9 cellular contexts compared by ENCODE assay signal in genomic region chr5:141478321-141478945, GRCh38. TPM values are rescaled to one million over a fixed set of nuclear protein-coding genes. Genes with fewer than 3 reads are reported as not detected.
DNase-seq lines count a peak whose midpoint lies in the region; ATAC-seq and TF ChIP-seq lines count a peak whose summit lies in the region.
"Had no signal": no experiment of that assay in that cellular context is flagged by ENCODE, and none has a peak within 500 bp of the region (broad histone marks: within the 10 kb centered on the region; RNA-seq: fewer than 3 reads in every experiment).

No MANE protein-coding gene starts in this region.

- TF ChIP-seq CTCF in WI38 (IDR thresholded peaks at IDR 0.05; ENCODE audit: low read depth, low read length) (peak; percentile 18; the same call in 1 of the 2 replicates), stomach (IDR thresholded peaks at IDR 0.05) (peak in 4 of 7 experiments; percentile 25 to 42 (median 32))

- peak; percentile 91 for DNase-seq in H7
- DNase-seq in iPS-NIHi11 (ENCODE audit: low spot score) = peak; percentile 40
- peak; percentile 88 for DNase-seq in stomach
- DNase-seq in NCI-H82 (lab: John Stamatoyannopoulos, UW) = no peak
- DNase-seq in NCI-H345 treated with DMSO at 0.1 percent for 48 hours (lab: John Stamatoyannopoulos, UW; ENCODE audit: unreplicated experiment) = no peak
- DNase-seq in amygdala (lab: John Stamatoyannopoulos, UW) = no peak

- H3K9me3 ChIP-seq in stomach = no peaks in the 10 kb centered on the region

- peaks cover 17 to 65% (median 53%) of the 10 kb centered on the region in 4 donors for H3K4me1 ChIP-seq in stomach

- H3K27me3 ChIP-seq in H7 (ENCODE audit: control insufficient read depth, insufficient read depth, low read length) = peaks cover 22% of the 10 kb centered on the region
- peaks cover 0 to 51% (median 21%) of the 10 kb centered on the region in 3 donors for H3K27me3 ChIP-seq in stomach

- no peak overlapping the region for H3K4me3 ChIP-seq in H7 (ENCODE audit: insufficient read depth, low read depth, low read length)
- H3K4me3 ChIP-seq in WI38 (ENCODE audit: low read depth, low read length) = peak overlapping the region; percentile 73
- H3K4me3 ChIP-seq in stomach = peak overlapping the region; percentile 58 to 70 (median 64)

- no peak for ATAC-seq in GM19395 (IDR thresholded peaks at IDR 0.05; ENCODE audit: unreplicated experiment)
- ATAC-seq: sciatic nerve had no signal

- no peaks in the 10 kb centered on the region for H3K36me3 ChIP-seq in H7 (replicated peaks; ENCODE audit: control insufficient read depth, insufficient read depth, low read length)
- no peaks in the 10 kb centered on the region for H3K36me3 ChIP-seq in stomach

- H3K27ac ChIP-seq in stomach = no peak overlapping the region

- no peak for TF ChIP-seq POLR2A in stomach (IDR thresholded peaks at IDR 0.05)

- 11 to 37% (median 17%) methylated on average over 20 of the region's 20 CpGs for WGBS in stomach, 5 donors

- TF ChIP-seq EP300 in stomach (IDR thresholded peaks at IDR 0.05) = no peak

- intact Hi-C loops in stomach (cut with DNase I; ENCODE audit: low total_unique reads) = loop anchor here (10.0 kb wide), 1 partner anchor 46 kb away; no protein-coding TSS in a partner anchor

RNA-seq across cellular contexts. Expression of gene PCDHGC3, which starts 2.7 kb away (rescaled TPM):
- total RNA-seq in H7 (2014; rRNA removed; shearing (Covaris generic)) = 27.4 and 31.7 TPM in 2 replicates
- 10 to 100 TPM in 4 of 5 donors, 1 to 10 TPM in 1; 7.6 to 35.8 (median 18.8) TPM for total RNA-seq in stomach
- polyA plus RNA-seq in stomach = 10 to 100 TPM; 20.0 to 30.3 (median 29.1) TPM

RNA-seq across cellular contexts. Expression of gene PCDHGC4, which starts 6.4 kb away (rescaled TPM):
- 9.9 and 12.5 TPM in 2 replicates for total RNA-seq in H7 (2014; rRNA removed; shearing (Covaris generic))
- total RNA-seq in stomach = 10 to 100 TPM in 1 of 5 donors, 1 to 10 TPM in 2, under 1 TPM in 1, not detected in 1; 0.87 to 15.4 (median 5.0) TPM
- not detected for polyA plus RNA-seq in stomach

RNA-seq across cellular contexts. Expression of gene PCDHGC5, which starts 10.4 kb away (rescaled TPM):
- 0.44 and 1.8 TPM in 2 replicates for total RNA-seq in H7 (2014; rRNA removed; shearing (Covaris generic))
- total RNA-seq in stomach = 1 to 10 TPM in 3 of 5 donors, not detected in 2; 2.0 to 3.5 (median 2.7) TPM
- under 1 TPM in 2 of 3 donors, not detected in 1; 0.08 to 0.12 TPM for polyA plus RNA-seq in stomach

RNA-seq across cellular contexts. Expression of gene PCDHGA12, which starts 48.1 kb away (rescaled TPM):
- 0.10 and 0.44 TPM in 2 replicates for total RNA-seq in H7 (2014; rRNA removed; shearing (Covaris generic))
- 1 to 10 TPM in 4 of 5 donors, under 1 TPM in 1; 0.58 to 7.4 (median 5.4) TPM for total RNA-seq in stomach
- polyA plus RNA-seq in stomach = under 1 TPM in 2 of 3 donors, not detected in 1; 0.12 to 0.20 TPM

RNA-seq across cellular contexts. Expression of gene PCDHGA11, which starts 57.6 kb away (rescaled TPM):
- total RNA-seq in H7 (2014; rRNA removed; shearing (Covaris generic)) = 0.21 and 0.30 TPM in 2 replicates
- total RNA-seq in stomach = 10 to 100 TPM in 1 of 5 donors, 1 to 10 TPM in 3, under 1 TPM in 1; 0.45 to 15.2 (median 2.9) TPM
- under 1 TPM; 0.25 to 0.48 (median 0.31) TPM for polyA plus RNA-seq in stomach

Comparison
In these comparisons a context has a peak if more than half of its experiments do, and no peak if none do; other contexts are left out.
1. DNase-seq: peak in H7 (single experiment), iPS-NIHi11 (single experiment) and stomach (single experiment); none in NCI-H82 (single experiment), NCI-H345 treated with DMSO at 0.1 percent for 48 hours (single experiment) and amygdala (0 of 56).